In the genomic region with DNA sequence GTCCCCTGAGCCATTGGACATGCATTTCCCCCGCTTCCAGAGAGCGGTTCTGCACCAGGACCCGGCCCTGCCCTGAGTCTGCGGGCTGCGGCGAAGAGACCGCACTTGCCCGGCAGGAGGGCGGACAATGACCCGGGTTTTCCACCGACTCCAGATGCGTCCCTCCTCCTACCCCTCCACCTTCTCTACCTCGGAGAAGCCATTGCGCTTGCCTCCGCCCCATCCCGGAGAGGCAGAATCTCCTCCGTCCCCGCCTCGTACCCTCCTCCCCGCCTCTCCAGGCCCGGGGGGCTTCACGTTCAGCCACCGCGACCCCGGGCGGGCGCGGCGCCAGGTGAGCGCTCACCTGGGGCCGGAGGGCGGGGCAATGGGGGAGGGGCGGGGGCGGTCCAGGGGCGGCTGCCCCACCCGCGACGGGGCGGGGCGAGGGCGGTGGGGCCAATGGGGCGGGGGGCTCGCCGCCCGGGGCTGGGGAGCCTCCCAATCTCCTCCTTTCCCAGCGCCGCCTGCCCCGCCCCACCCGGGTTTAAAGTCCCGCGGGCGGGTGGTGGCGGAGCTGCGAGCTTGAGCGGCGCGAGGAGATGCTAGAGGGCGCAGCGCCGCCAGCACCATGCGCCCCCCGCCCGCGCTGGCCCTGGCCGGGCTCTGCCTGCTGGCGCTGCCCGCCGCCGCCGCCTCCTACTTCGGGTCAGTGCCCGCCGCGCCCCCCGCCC, we compare ENCODE assay signal across 9 cellular contexts. TPM values are rescaled to one million over a fixed set of nuclear protein-coding genes. Genes with fewer than 3 reads are reported as not detected.
A peak's percentile ranks its signal among the peaks of the same experiment; 100 is the strongest.
DNase-seq lines count a peak whose midpoint lies in the region; ATAC-seq, FAIRE-seq and TF ChIP-seq lines count a peak whose summit lies in the region.
"Had no signal": no experiment of that assay in that cellular context is flagged by ENCODE, and none has a peak within 500 bp of the region (broad histone marks: within the 10 kb centered on the region; RNA-seq: fewer than 3 reads in every experiment).

A gene with protein sequence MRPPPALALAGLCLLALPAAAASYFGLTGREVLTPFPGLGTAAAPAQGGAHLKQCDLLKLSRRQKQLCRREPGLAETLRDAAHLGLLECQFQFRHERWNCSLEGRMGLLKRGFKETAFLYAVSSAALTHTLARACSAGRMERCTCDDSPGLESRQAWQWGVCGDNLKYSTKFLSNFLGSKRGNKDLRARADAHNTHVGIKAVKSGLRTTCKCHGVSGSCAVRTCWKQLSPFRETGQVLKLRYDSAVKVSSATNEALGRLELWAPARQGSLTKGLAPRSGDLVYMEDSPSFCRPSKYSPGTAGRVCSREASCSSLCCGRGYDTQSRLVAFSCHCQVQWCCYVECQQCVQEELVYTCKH (plus strand): TSS at position 555 of the 713 bp plus-strand sequence. CDS start 56 bp downstream, at position 611.

- H2AFZ ChIP-seq in H1 (ENCODE audit: low read length) = peak within 1 kb of the TSS; percentile 79; the same call in 1 of the 2 replicates

- peak within 1 kb of the TSS; percentile 26 for H4K5ac ChIP-seq in H1 (ENCODE audit: insufficient read length, low read depth, low read length)

- no peaks in the 10 kb centered on the region for H3K36me3 ChIP-seq in H1 (ENCODE audit: control insufficient read depth in 2 of 4, insufficient read depth in 4 of 4, low read length in 3 of 4)
- H3K36me3 ChIP-seq in naive thymus-derived CD4-positive, alpha-beta T cell (ENCODE audit: control insufficient read depth in 2 of 3, insufficient read depth in 3 of 3, low read length in 3 of 3) = no peaks in the 10 kb centered on the region

- peaks cover 3 to 26% (median 11%) of the 10 kb centered on the region in 7 donors for H3K4me1 Mint-ChIP-seq in naive thymus-derived CD4-positive, alpha-beta T cell
- no peaks in the 10 kb centered on the region for H3K4me1 Mint-ChIP-seq in HFFc6 (ENCODE audit: low read depth)

- no peak within 1 kb of the TSS for H3K27ac ChIP-seq in H1 (ENCODE audit: low read depth, low read length)
- no peak within 1 kb of the TSS for H3K27ac ChIP-seq in naive thymus-derived CD4-positive, alpha-beta T cell (ENCODE audit: low read depth, low read length)
- H3K27ac ChIP-seq: C4-2B had no signal

- peak within 1 kb of the TSS; percentile 50; the same call in 1 of the 2 replicates for H2BK5ac ChIP-seq in H1 (ENCODE audit: low read depth, low read length)

- H3K4me2 ChIP-seq in H1 (ENCODE audit: insufficient read depth in 1 of 2, low read depth in 2 of 2, low read length in 2 of 2) = peak within 1 kb of the TSS; percentile 97 to 98

- H3K9me3 Mint-ChIP-seq in naive thymus-derived CD4-positive, alpha-beta T cell = peaks cover 0 to 4% (median 0%) of the 10 kb centered on the region in 11 donors
- H3K9me3 Mint-ChIP-seq in HFFc6 = no peaks in the 10 kb centered on the region

- peaks cover 14% of the 10 kb centered on the region for H3K23me2 ChIP-seq in H1 (ENCODE audit: low read depth, low read length)

- no peaks in the 10 kb centered on the region for H4K20me1 ChIP-seq in H1 (replicated peaks in 1 of 2; ENCODE audit: control insufficient read depth in 1 of 2, insufficient read depth in 2 of 2, low read length in 2 of 2)

- no peak for TF ChIP-seq POLR2A in H1 (IDR thresholded peaks at IDR 0.05; ENCODE audit: control extremely low read depth in 1 of 2, low read depth in 2 of 2, low read length in 2 of 2)

- H3K79me1 ChIP-seq in H1 (ENCODE audit: low read depth, low read length) = no peaks in the 10 kb centered on the region

- H2BK12ac ChIP-seq in H1 (ENCODE audit: low read depth, low read length) = peak within 1 kb of the TSS; percentile 91

- no peak for FAIRE-seq in H1 (lab: Jason Lieb, UNC)

- H3K4me3 Mint-ChIP-seq in naive thymus-derived CD4-positive, alpha-beta T cell = peak within 1 kb of the TSS; percentile 51 to 77 (median 66)
- H3K4me3 Mint-ChIP-seq in HFFc6 = no peak within 1 kb of the TSS; the same call in 1 of the 2 replicates

- ATAC-seq in naive thymus-derived CD4-positive, alpha-beta T cell = peak; percentile 60
- no peak for ATAC-seq in HG03520 (IDR thresholded peaks at IDR 0.05; ENCODE audit: unreplicated experiment)
- no peak for ATAC-seq in GM18870 (IDR thresholded peaks at IDR 0.05; ENCODE audit: unreplicated experiment)

- no peak within 1 kb of the TSS; the same call in 1 of the 2 replicates for H2BK15ac ChIP-seq in H1 (ENCODE audit: low read length)

- DNase-seq in NCI-H1417 (lab: John Stamatoyannopoulos, UW) (peak; percentile 69 to 79 (median 77)), NCI-H1417 treated with DMSO at 0.1 percent for 48 hours (lab: John Stamatoyannopoulos, UW) (no peak), NCI-H526 (lab: John Stamatoyannopoulos, UW) (peak; percentile 28 to 91), H1 (ENCODE audit: low read depth in 1 of 2, low spot score in 2 of 2) (peak in 1 of 2 experiments; percentile 83), HFFc6 (no peak)
- DNase-seq in naive thymus-derived CD4-positive, alpha-beta T cell = no peak

- H3K27me3 Mint-ChIP-seq in naive thymus-derived CD4-positive, alpha-beta T cell = peaks cover 53 to 81% (median 78%) of the 10 kb centered on the region in 5 donors
- peaks cover 44% of the 10 kb centered on the region for H3K27me3 Mint-ChIP-seq in HFFc6 (ENCODE audit: insufficient read depth)

- no peak within 1 kb of the TSS for H3K56ac ChIP-seq in H1 (replicated peaks; ENCODE audit: insufficient read length, low read depth, low read length)

- H3K18ac ChIP-seq in H1 (ENCODE audit: extremely low read depth, low read length) = peak within 1 kb of the TSS; percentile 64

- H2BK120ac ChIP-seq in H1 (replicated peaks; ENCODE audit: low read depth, low read length) = no peak within 1 kb of the TSS

- H3K79me2 ChIP-seq in H1 (ENCODE audit: control insufficient read depth in 1 of 2, insufficient read depth in 2 of 2, low read length in 2 of 2) = no peaks in the 10 kb centered on the region

- peak within 1 kb of the TSS; percentile 96; the same call in 1 of the 2 replicates for H4K8ac ChIP-seq in H1 (ENCODE audit: extremely low read depth, insufficient read depth, low read length)

- no peak within 1 kb of the TSS for H3K23ac ChIP-seq in H1 (ENCODE audit: insufficient read length)

- H3K27me3 ChIP-seq in H1 (replicated peaks in 1 of 4; ENCODE audit: control insufficient read depth in 3 of 4, extremely low read depth in 1 of 4, insufficient read depth in 3 of 4, low read length in 3 of 4) = peaks cover 20 to 47% (median 38%) of the 10 kb centered on the region in 4 experiments
- H3K27me3 ChIP-seq in naive thymus-derived CD4-positive, alpha-beta T cell (ENCODE audit: control insufficient read depth in 2 of 2, insufficient read depth in 2 of 2, low read length in 2 of 2) = peaks cover 7 to 13% of the 10 kb centered on the region in 2 donors

- H2BK20ac ChIP-seq in H1 (ENCODE audit: low read length) = no peak within 1 kb of the TSS

- peak within 1 kb of the TSS in 3 of 4 experiments; percentile 4 to 61 (median 4); a peak in 5 of 7 replicates for H3K9ac ChIP-seq in H1 (replicated peaks in 1 of 4; ENCODE audit: extremely low read depth in 1 of 4, low read depth in 3 of 4, low read length in 3 of 4)

- H3K9me3 ChIP-seq in H1 (ENCODE audit: insufficient read depth in 2 of 2, low read depth in 1 of 2, low read length in 1 of 2) = no peaks in the 10 kb centered on the region
- no peaks in the 10 kb centered on the region for H3K9me3 ChIP-seq in naive thymus-derived CD4-positive, alpha-beta T cell (ENCODE audit: control insufficient read depth in 2 of 3, low read length in 3 of 3)

- H3K4me3 ChIP-seq in H1 (ENCODE audit: extremely low read depth in 1 of 4, insufficient read depth in 2 of 4, low read depth in 3 of 4, low read length in 4 of 4) = peak within 1 kb of the TSS; percentile 56 to 87 (median 65)
- no peak within 1 kb of the TSS for H3K4me3 ChIP-seq in naive thymus-derived CD4-positive, alpha-beta T cell (ENCODE audit: low read length)

- no peak within 1 kb of the TSS for H4K91ac ChIP-seq in H1 (replicated peaks; ENCODE audit: insufficient read length, low read length)

- no peak for TF ChIP-seq EP300 in H1 (IDR thresholded peaks at IDR 0.05; ENCODE audit: borderline replicate concordance in 1 of 2, low read depth in 2 of 2, low read length in 2 of 2)

- no peak within 1 kb of the TSS for H2AK5ac ChIP-seq in H1 (ENCODE audit: low read depth, low read length)

- H3K36me3 Mint-ChIP-seq in naive thymus-derived CD4-positive, alpha-beta T cell = no peaks in the 10 kb centered on the region
- H3K36me3 Mint-ChIP-seq in HFFc6 (ENCODE audit: low read depth) = no peaks in the 10 kb centered on the region

- no peak for TF ChIP-seq RAD21 in H1 (IDR thresholded peaks at IDR 0.05 in 1 of 2, conservative IDR thresholded peaks at IDR 0.05 in 1 of 2; ENCODE audit: low read depth in 2 of 2, low read length in 2 of 2)

- WGBS in H1 (ENCODE audit: extremely low coverage in 1 of 2, insufficient coverage in 1 of 2, insufficient read length in 1 of 2, insufficient replicate concordance in 2 of 2, low coverage in 1 of 2, low lambda C conversion rate in 2 of 2, missing lambda C conversion rate in 1 of 2), 2 experiments = 4% methylated on average over 31 of the region's 75 CpGs; no CpG with 5 or more reads in 1 of the 2 experiments

- no peak within 1 kb of the TSS for H3K14ac ChIP-seq in H1 (ENCODE audit: insufficient read length)

- H3K4ac ChIP-seq in H1 (replicated peaks; ENCODE audit: insufficient read length, low read depth, low read length) = no peak within 1 kb of the TSS

- peak in 1 of 3 experiments; percentile 2; a peak in 1 of 4 replicates for TF ChIP-seq CTCF in H1 (IDR thresholded peaks at IDR 0.05; ENCODE audit: control extremely low read depth in 1 of 3, insufficient read depth in 1 of 3, low read depth in 1 of 3, low read length in 3 of 3)
- TF ChIP-seq CTCF in HFFc6 (IDR thresholded peaks at IDR 0.05) = no peak; the same call in 1 of the 2 replicates

- H3K4me1 ChIP-seq in H1 (replicated peaks in 1 of 4; ENCODE audit: control insufficient read depth in 3 of 4, insufficient read depth in 4 of 4, low read length in 3 of 4) = peaks cover 0 to 5% (median 3%) of the 10 kb centered on the region in 4 experiments; a peak in 4 of 7 replicates
- no peaks in the 10 kb centered on the region for H3K4me1 ChIP-seq in naive thymus-derived CD4-positive, alpha-beta T cell (ENCODE audit: control insufficient read depth in 2 of 2, insufficient read depth in 2 of 2, low read length in 2 of 2)

- POLR2A ChIA-PET in H1 (lab: Charles Lee; ENCODE audit: partially characterized antibody) = interaction anchor here (0.9 to 1.0 kb wide), 2 partner anchors 19 to 92 kb away, joined by 3 read pairs; no protein-coding TSS in a partner anchor
- POLR2A ChIA-PET in naive thymus-derived CD4-positive, alpha-beta T cell (lab: Charles Lee) = no interaction called here

- intact Hi-C loops in naive thymus-derived CD4-positive, alpha-beta T cell (cut with micrococcal nuclease) = no loop called here

- peak within 1 kb of the TSS in 1 of 9 donors; percentile 19 for H3K27ac Mint-ChIP-seq in naive thymus-derived CD4-positive, alpha-beta T cell
- H3K27ac Mint-ChIP-seq in HFFc6 = no peak within 1 kb of the TSS

- CTCF ChIA-PET in H1 (lab: Charles Lee; ENCODE audit: partially characterized antibody) = interaction anchor here (5.2 kb wide), 1 partner anchor 8 kb away, joined by 35 read pairs; no protein-coding TSS in a partner anchor
- CTCF ChIA-PET in naive thymus-derived CD4-positive, alpha-beta T cell (lab: Charles Lee) = interaction anchor here (0.5 kb wide), 1 partner anchor 87 kb away, joined by 3 read pairs; no protein-coding TSS in a partner anchor

RNA-seq across cellular contexts. Expression of the gene that starts here (rescaled TPM):
- not detected in 2 replicates for total RNA-seq in H1 (2021; fragmentation: NEBNext Ultra II Directional; extraction: Animal tissue kit (Norgen Biotek cat#: 25700))
- polyA plus RNA-seq in H1 (2011; rRNA removed) = 0.21 and 0.35 TPM in 2 replicates
- 0.09 TPM for polyA plus RNA-seq in H1 (2011; cell fraction: cytosol; rRNA removed)
- polyA plus RNA-seq in H1 (2011; cell fraction: nucleus; rRNA removed) = 0.10 TPM
- polyA plus RNA-seq in H1 (2012, experiment 1 of 2) = 0.13 to 0.15 TPM in 2 of 4 replicates, not detected in the others
- polyA plus RNA-seq in H1 (2012, experiment 2 of 2) = not detected
- polyA plus RNA-seq in H1 (2013, experiment 1 of 2) = 0.16 TPM
- 0.11 TPM for polyA plus RNA-seq in H1 (2013, experiment 2 of 2)
- polyA minus RNA-seq in H1 (2011; rRNA and poly(A)+ RNA removed) = 0.12 and 0.47 TPM in 2 replicates
- polyA minus RNA-seq in H1 (2011; cell fraction: cytosol; rRNA and poly(A)+ RNA removed) = not detected
- not detected for polyA minus RNA-seq in H1 (2011; cell fraction: nucleus; rRNA and poly(A)+ RNA removed)
- total RNA-seq in naive thymus-derived CD4-positive, alpha-beta T cell = not detected
- not detected for polyA plus RNA-seq in naive thymus-derived CD4-positive, alpha-beta T cell
- not detected for total RNA-seq in HFFc6 (2021; fragmentation: NEBNext Ultra II Directional; extraction: Animal tissue kit (Norgen Biotek cat#: 25700))

Comparison
In these comparisons a context has a peak if more than half of its experiments do, and no peak if none do; other contexts are left out.
1. DNase-seq: peak in NCI-H1417 (3 of 3) and NCI-H526 (2 of 2); none in NCI-H1417 treated with DMSO at 0.1 percent for 48 hours (single experiment), naive thymus-derived CD4-positive, alpha-beta T cell (0 of 9) and HFFc6 (single experiment).
2. Peak in ATAC-seq in naive thymus-derived CD4-positive, alpha-beta T cell; RNA of the gene not detected or under 1 TPM.